In the genomic region with DNA sequence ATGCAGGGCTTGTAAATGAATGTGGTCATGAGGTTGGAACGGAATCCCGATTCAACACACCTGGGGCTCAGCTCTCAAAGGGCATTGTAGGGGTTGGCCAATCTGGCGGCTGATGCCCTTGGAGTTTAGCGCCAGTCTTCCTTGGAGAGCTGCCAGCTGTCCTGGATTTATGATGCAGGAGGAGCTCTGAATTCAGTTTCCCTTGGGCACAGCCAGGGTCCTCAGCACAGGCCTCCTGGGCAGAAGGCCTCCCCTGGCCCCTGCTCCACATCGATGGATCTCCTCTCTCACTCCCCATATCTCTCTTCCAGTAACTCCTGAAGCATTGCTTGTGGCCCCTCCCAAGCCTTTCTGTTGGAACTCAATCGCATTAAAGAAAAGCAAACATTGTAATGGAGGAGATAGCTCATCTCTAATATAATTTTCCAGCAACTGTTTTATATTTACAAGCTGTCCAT, we compare ENCODE assay signal across 9 cellular contexts. TPM values are rescaled to one million over a fixed set of nuclear protein-coding genes. Genes with fewer than 3 reads are reported as not detected.
A peak's percentile ranks its signal among the peaks of the same experiment; 100 is the strongest.
DNase-seq lines count a peak whose midpoint lies in the region; ATAC-seq and TF ChIP-seq lines count a peak whose summit lies in the region.
"Had no signal": no experiment of that assay in that cellular context is flagged by ENCODE, and none has a peak within 500 bp of the region (broad histone marks: within the 10 kb centered on the region; RNA-seq: fewer than 3 reads in every experiment).

No MANE protein-coding gene starts in this region.

- TF ChIP-seq CTCF in HFFc6 (IDR thresholded peaks at IDR 0.05) (no peak), OCI-LY3 (IDR thresholded peaks at IDR 0.05; ENCODE audit: low read depth, low read length) (no peak)

- H3K36me3 Mint-ChIP-seq in HFFc6 (ENCODE audit: low read depth) (peaks cover 20% of the 10 kb centered on the region), immature natural killer cell (no peaks in the 10 kb centered on the region)

- no peak overlapping the region for H3K4me3 ChIP-seq in BLaER1
- no peak overlapping the region for H3K4me3 ChIP-seq in OCI-LY3 (ENCODE audit: low read length)

- no peak for ATAC-seq in HG03025 (IDR thresholded peaks at IDR 0.05; ENCODE audit: low FRiP score, unreplicated experiment)

- H3K9ac ChIP-seq in BLaER1 (no peak overlapping the region), OCI-LY3 (ENCODE audit: low read length) (no peak overlapping the region)

- H3K4me2 ChIP-seq in BLaER1 (peak overlapping the region; percentile 100), OCI-LY3 (ENCODE audit: low read length) (peak overlapping the region; percentile 97)

- H3K79me2 ChIP-seq in OCI-LY3 (ENCODE audit: low read length): no peaks in the 10 kb centered on the region

- no peaks in the 10 kb centered on the region for H3K27me3 ChIP-seq in BLaER1
- H3K27me3 ChIP-seq in OCI-LY3 (ENCODE audit: low read depth, low read length): peaks cover 17% of the 10 kb centered on the region

- no peak overlapping the region for H3K27ac ChIP-seq in BLaER1
- H3K27ac ChIP-seq in OCI-LY3 (ENCODE audit: low read length): no peak overlapping the region

- no peaks in the 10 kb centered on the region for H3K9me3 ChIP-seq in BLaER1
- no peaks in the 10 kb centered on the region for H3K9me3 ChIP-seq in OCI-LY3 (ENCODE audit: insufficient read depth, low read length)
- H3K9me3 ChIP-seq: HAP-1 had no signal

- H3K36me3 ChIP-seq in BLaER1 (no peaks in the 10 kb centered on the region), OCI-LY3 (replicated peaks; ENCODE audit: low read depth, low read length) (no peaks in the 10 kb centered on the region)
- H3K36me3 ChIP-seq: HAP-1 had no signal

- no peaks in the 10 kb centered on the region for H3K9me3 Mint-ChIP-seq in HFFc6
- H3K9me3 Mint-ChIP-seq in immature natural killer cell: no peaks in the 10 kb centered on the region

- H3K4me1 Mint-ChIP-seq in HFFc6 (ENCODE audit: low read depth) (peaks cover 64% of the 10 kb centered on the region), immature natural killer cell (peaks cover 30 to 45% of the 10 kb centered on the region in 2 donors)

- H3K4me3 Mint-ChIP-seq in HFFc6 (peak overlapping the region; percentile 30; the same call in 1 of the 2 replicates), immature natural killer cell (peak overlapping the region; percentile 70 to 90 (median 85))

- no peak for DNase-seq in HFFc6
- DNase-seq in immature natural killer cell: no peak
- DNase-seq in iPS-NIHi11 (ENCODE audit: low spot score): no peak
- no peak for DNase-seq in NCI-H226
- no peak for DNase-seq in SIG-M5 treated with dmso at 0.1 percent for 504 hours (lab: John Stamatoyannopoulos, UW; ENCODE audit: unreplicated experiment)

- H3K27me3 Mint-ChIP-seq in HFFc6 (ENCODE audit: insufficient read depth): peaks cover 4% of the 10 kb centered on the region; the same call in 1 of the 2 replicates
- peaks cover 0 to 14% (median 11%) of the 10 kb centered on the region in 3 donors for H3K27me3 Mint-ChIP-seq in immature natural killer cell (ENCODE audit: low read depth in 3 of 3)

- no peak overlapping the region for H2AFZ ChIP-seq in OCI-LY3 (ENCODE audit: low read depth, low read length)

- H4K20me1 ChIP-seq in BLaER1 (peaks cover 36% of the 10 kb centered on the region), OCI-LY3 (ENCODE audit: insufficient read depth, low read length) (no peaks in the 10 kb centered on the region)

- no peak overlapping the region for H3K27ac Mint-ChIP-seq in HFFc6
- peak overlapping the region in 2 of 6 donors; percentile 23 to 65 for H3K27ac Mint-ChIP-seq in immature natural killer cell

- peaks cover 54% of the 10 kb centered on the region for H3K4me1 ChIP-seq in BLaER1
- H3K4me1 ChIP-seq in OCI-LY3 (ENCODE audit: low read length): peaks cover 9% of the 10 kb centered on the region

RNA-seq across cellular contexts. Expression of a gene that starts 1.0 kb away (rescaled TPM):
- total RNA-seq in HFFc6 (2021; fragmentation: NEBNext Ultra II Directional; extraction: Animal tissue kit (Norgen Biotek cat#: 25700)): 10 to 100 TPM; 38.6 to 53.6 (median 47.9) TPM
- 10 to 100 TPM in 1 of 3 donors, 1 to 10 TPM in 2; 1.2 to 19.3 (median 5.8) TPM for polyA plus RNA-seq in immature natural killer cell
